ENCODE assay signal across 9 cellular contexts in the genomic region with DNA sequence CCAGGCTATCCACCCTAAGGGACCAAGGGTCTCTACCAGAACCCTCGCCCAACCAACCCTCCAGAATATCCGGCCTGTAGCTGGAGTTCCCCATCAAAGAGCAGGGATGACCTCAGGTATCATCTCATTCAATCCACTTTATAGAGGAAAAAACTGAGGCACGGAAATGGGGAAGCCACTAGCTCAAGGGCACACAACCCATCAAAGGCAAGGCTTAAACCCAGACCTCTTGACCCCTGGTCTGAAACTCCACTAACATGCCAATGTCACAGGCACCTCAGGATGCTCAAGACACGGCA. TPM values are rescaled to one million over a fixed set of nuclear protein-coding genes. Genes with fewer than 3 reads are reported as not detected.
DNase-seq lines count a peak whose midpoint lies in the region; ATAC-seq and TF ChIP-seq lines count a peak whose summit lies in the region.
"Had no signal": no experiment of that assay in that cellular context is flagged by ENCODE, and none has a peak within 500 bp of the region (broad histone marks: within the 10 kb centered on the region; RNA-seq: fewer than 3 reads in every experiment).

No MANE protein-coding gene starts in this region.

- H3K4me3 ChIP-seq in cardiac muscle cell (peak overlapping the region; percentile 91), brain microvascular endothelial cell (ENCODE audit: low read depth, low read length) (peak overlapping the region; percentile 77), mesendoderm (ENCODE audit: low read length) (peak overlapping the region; percentile 5), uterus (peak overlapping the region; percentile 70 to 98)

- no peaks in the 10 kb centered on the region for H3K27me3 ChIP-seq in cardiac muscle cell
- no peaks in the 10 kb centered on the region for H3K27me3 ChIP-seq in brain microvascular endothelial cell (replicated peaks)
- H3K27me3 ChIP-seq in mesendoderm (ENCODE audit: insufficient read depth, low read length, poor library complexity), result no peaks in the 10 kb centered on the region
- no peaks in the 10 kb centered on the region for H3K27me3 ChIP-seq in uterus

- no peak overlapping the region for H4K5ac ChIP-seq in mesendoderm (ENCODE audit: low read length)

- H3K56ac ChIP-seq in mesendoderm (ENCODE audit: low read length), result peak overlapping the region; percentile 87

- H3K4me1 ChIP-seq in cardiac muscle cell (ENCODE audit: low read depth) (peaks cover 41% of the 10 kb centered on the region), mesendoderm (ENCODE audit: control insufficient read depth, low read depth, low read length) (peaks cover 20% of the 10 kb centered on the region), uterus (peaks cover 0 to 12% of the 10 kb centered on the region in 2 donors)

- WGBS in mesendoderm (ENCODE audit: extremely low coverage, insufficient coverage, low lambda C conversion rate), result no CpG with 5 or more reads among the region's 4 CpGs

- H3K9ac ChIP-seq in mesendoderm (ENCODE audit: low read length), result peak overlapping the region; percentile 84

- H3K79me2 ChIP-seq in mesendoderm (ENCODE audit: control insufficient read depth, insufficient read depth, low read length), result peaks cover 30% of the 10 kb centered on the region

- H3K18ac ChIP-seq in mesendoderm (ENCODE audit: low read length), result no peak overlapping the region

- H3K27ac ChIP-seq in cardiac muscle cell (peak overlapping the region; percentile 89), brain microvascular endothelial cell (no peak overlapping the region), mesendoderm (ENCODE audit: low read depth, low read length) (no peak overlapping the region), uterus (peak overlapping the region; percentile 86 to 93)

- TF ChIP-seq POLR2A in uterus (IDR thresholded peaks at IDR 0.05), result no peak

- no peak for TF ChIP-seq CTCF in cardiac muscle cell (IDR thresholded peaks at IDR 0.05; ENCODE audit: low read depth, low read length)
- TF ChIP-seq CTCF in brain microvascular endothelial cell (IDR thresholded peaks at IDR 0.05; ENCODE audit: low read depth, low read length, missing control alignments), result no peak
- no peak for TF ChIP-seq CTCF in uterus (IDR thresholded peaks at IDR 0.05)

- H3K4ac ChIP-seq in mesendoderm (ENCODE audit: low read depth, low read length), result no peak overlapping the region

- no peak overlapping the region for H2BK120ac ChIP-seq in mesendoderm (ENCODE audit: low read depth, low read length)

- peaks cover 27% of the 10 kb centered on the region for H3K79me1 ChIP-seq in mesendoderm (ENCODE audit: low read length)

- no peak for DNase-seq in cardiac muscle cell (ENCODE audit: low read depth in 1 of 2, low spot score in 1 of 2)
- DNase-seq in Right ventricle myocardium inferior (ENCODE audit: missing footprints), result no peak
- DNase-seq in brain microvascular endothelial cell, result no peak
- DNase-seq in mesendoderm, result no peak
- DNase-seq in uterus, result no peak
- DNase-seq in activated gamma-delta T cell treated with Interleukin-2 at 50 U/mL for 16 hours, result no peak
- no peak for DNase-seq in 8988T

- peak overlapping the region; percentile 96 for H3K4me2 ChIP-seq in mesendoderm (ENCODE audit: low read length)

- H3K36me3 ChIP-seq in cardiac muscle cell (no peaks in the 10 kb centered on the region), brain microvascular endothelial cell (replicated peaks) (peaks cover 19% of the 10 kb centered on the region), mesendoderm (ENCODE audit: control insufficient read depth, insufficient read depth, low read length) (peaks cover 2% of the 10 kb centered on the region), uterus (no peaks in the 10 kb centered on the region)

- H4K8ac ChIP-seq in mesendoderm (ENCODE audit: low read depth, low read length), result no peak overlapping the region

- no peak overlapping the region for H2BK5ac ChIP-seq in mesendoderm (ENCODE audit: low read length)

- H3K23ac ChIP-seq in mesendoderm (ENCODE audit: low read length), result no peak overlapping the region

- no peak overlapping the region for H2AK5ac ChIP-seq in mesendoderm (ENCODE audit: low read length)

- intact Hi-C loops in Right ventricle myocardium inferior (cut with DNase I) (loop anchor here (1.0 kb wide), 1 partner anchor 13 kb away; the partner anchor contains the start of gene CD2BP2), uterus (cut with DNase I; ENCODE audit: low total_unique reads) (no loop called here)

- in situ Hi-C loops in brain microvascular endothelial cell (cut with HindIII; ENCODE audit: low pct_ligation_motif_present, low sequenced_read_pairs), result no loop called here

- ATAC-seq in Right ventricle myocardium inferior, result no peak
- no peak for ATAC-seq in GM21528 (IDR thresholded peaks at IDR 0.05; ENCODE audit: low FRiP score, unreplicated experiment)

- no peaks in the 10 kb centered on the region for H3K9me3 ChIP-seq in cardiac muscle cell (ENCODE audit: low read depth)
- no peaks in the 10 kb centered on the region for H3K9me3 ChIP-seq in uterus

- no peak overlapping the region for H2BK15ac ChIP-seq in mesendoderm (replicated peaks; ENCODE audit: low read depth)

RNA-seq across cellular contexts. Expression of gene TBC1D10B, which starts 1.6 kb away (rescaled TPM):
- total RNA-seq in cardiac muscle cell (50.7 and 58.4 TPM in 2 replicates), Right ventricle myocardium inferior (26.0 TPM), uterus (10 to 100 TPM; 20.7 to 50.1 (median 29.9) TPM)
- 39.9 and 51.3 TPM in 2 replicates for polyA plus RNA-seq in cardiac muscle cell
- 16.1 TPM for polyA plus RNA-seq in mesendoderm (2013, experiment 1 of 2)
- polyA plus RNA-seq in mesendoderm (2013, experiment 2 of 2), result 16.6 TPM

RNA-seq across cellular contexts. Expression of gene MYL11, which starts 5.9 kb away (rescaled TPM):
- total RNA-seq in cardiac muscle cell (1.5 TPM in 1 of 2 replicates, not detected in the other), Right ventricle myocardium inferior (not detected), uterus (1 to 10 TPM in 1 of 4 donors, not detected in 3; 1.2 TPM)
- 0.69 and 5.5 TPM in 2 replicates for polyA plus RNA-seq in cardiac muscle cell
- polyA plus RNA-seq in mesendoderm (2013, experiment 1 of 2), result 3.7 TPM
- polyA plus RNA-seq in mesendoderm (2013, experiment 2 of 2), result 5.2 TPM
- total RNA-seq: glomerular endothelial cell had no signal

RNA-seq across cellular contexts. Expression of gene SEPTIN1, which starts 13.6 kb away (rescaled TPM):
- 0.92 and 0.95 TPM in 2 replicates for total RNA-seq in cardiac muscle cell
- 8.7 and 11.9 TPM in 2 replicates for polyA plus RNA-seq in cardiac muscle cell
- total RNA-seq in Right ventricle myocardium inferior, result 1.4 TPM
- 0.69 TPM for polyA plus RNA-seq in mesendoderm (2013, experiment 1 of 2)
- polyA plus RNA-seq in mesendoderm (2013, experiment 2 of 2), result 0.57 TPM
- 1 to 10 TPM in 2 of 4 donors, not detected in 2; 1.0 to 5.3 TPM for total RNA-seq in uterus

RNA-seq across cellular contexts. Expression of gene CD2BP2, which starts 13.6 kb away (rescaled TPM):
- total RNA-seq in cardiac muscle cell (56.7 and 63.1 TPM in 2 replicates), Right ventricle myocardium inferior (35.0 TPM), uterus (10 to 100 TPM; 27.9 to 74.7 (median 32.8) TPM)
- 47.2 TPM in 2 replicates for polyA plus RNA-seq in cardiac muscle cell
- 34.8 TPM for polyA plus RNA-seq in mesendoderm (2013, experiment 1 of 2)
- polyA plus RNA-seq in mesendoderm (2013, experiment 2 of 2), result 33.7 TPM

RNA-seq across cellular contexts. Expression of gene ZNF48, which starts 26.5 kb away (rescaled TPM):
- total RNA-seq in cardiac muscle cell (29.5 and 32.3 TPM in 2 replicates), Right ventricle myocardium inferior (5.3 TPM), uterus (10 to 100 TPM in 3 of 4 donors, 1 to 10 TPM in 1; 2.6 to 21.0 (median 12.7) TPM)
- polyA plus RNA-seq in cardiac muscle cell, result 12.5 and 20.8 TPM in 2 replicates
- polyA plus RNA-seq in mesendoderm (2013, experiment 1 of 2), result 21.1 TPM
- 22.0 TPM for polyA plus RNA-seq in mesendoderm (2013, experiment 2 of 2)

Comparison
In these comparisons a context has a peak if more than half of its experiments do, and no peak if none do; other contexts are left out.
1. H3K27ac ChIP-seq: peak in cardiac muscle cell (single experiment) and uterus (2 of 2); none in brain microvascular endothelial cell (single experiment) and mesendoderm (single experiment).
2. H3K4me3 ChIP-seq: peak in every context shown above with its lines; median percentile 91 in cardiac muscle cell; 84 in uterus; 77 in brain microvascular endothelial cell; 5 in mesendoderm.